Comparison of ENCODE assay signal across 14 cellular contexts in genomic region chr1:22118291-22118992, GRCh38. TPM values are rescaled to one million over a fixed set of nuclear protein-coding genes. Genes with fewer than 3 reads are reported as not detected.
DNase-seq lines count a peak whose midpoint lies in the region; ATAC-seq lines count a peak whose summit lies in the region.
"Had no signal": no experiment of that assay in that cellular context is flagged by ENCODE, and none has a peak within 500 bp of the region (broad histone marks: within the 10 kb centered on the region; RNA-seq: fewer than 3 reads in every experiment).

No MANE protein-coding gene starts in this region.

- H3K27ac Mint-ChIP-seq in activated naive CD4-positive, alpha-beta T cell treated with anti-CD3 and anti-CD28 coated beads, Interleukin-2, amount 10 ng/mL, durations not matched to agents 7 days and 5 days = no peak overlapping the region
- H3K27ac Mint-ChIP-seq in T-helper 17 cell = peak overlapping the region; percentile 43
- H3K27ac Mint-ChIP-seq in memory B cell = peak overlapping the region; percentile 80

- CTCF ChIA-PET in activated naive CD4-positive, alpha-beta T cell treated with anti-CD3 and anti-CD28 coated beads, Interleukin-2, amount 10 ng/mL, durations not matched to agents 7 days and 5 days (lab: Charles Lee) = no interaction called here

- peaks cover 4% of the 10 kb centered on the region for H3K4me1 Mint-ChIP-seq in activated naive CD4-positive, alpha-beta T cell treated with anti-CD3 and anti-CD28 coated beads, Interleukin-2, amount 10 ng/mL, durations not matched to agents 7 days and 5 days
- H3K4me1 Mint-ChIP-seq in T-helper 17 cell (peaks cover 25% of the 10 kb centered on the region), memory B cell (peaks cover 52% of the 10 kb centered on the region)

- peaks cover 15% of the 10 kb centered on the region for H3K36me3 Mint-ChIP-seq in activated naive CD4-positive, alpha-beta T cell treated with anti-CD3 and anti-CD28 coated beads, Interleukin-2, amount 10 ng/mL, durations not matched to agents 7 days and 5 days
- H3K36me3 Mint-ChIP-seq in T-helper 17 cell (ENCODE audit: low read depth) = peaks cover 3% of the 10 kb centered on the region
- peaks cover 7% of the 10 kb centered on the region for H3K36me3 Mint-ChIP-seq in memory B cell

- H3K27me3 Mint-ChIP-seq in activated naive CD4-positive, alpha-beta T cell treated with anti-CD3 and anti-CD28 coated beads, Interleukin-2, amount 10 ng/mL, durations not matched to agents 7 days and 5 days = no peaks in the 10 kb centered on the region
- H3K27me3 Mint-ChIP-seq in T-helper 17 cell (no peaks in the 10 kb centered on the region), memory B cell (no peaks in the 10 kb centered on the region)
- H3K27me3 Mint-ChIP-seq: stimulated activated naive CD8-positive, alpha-beta T cell treated with anti-CD3 and anti-CD28 coated beads, Interleukin-15, amount 100 ng/mL, for 72 hours had no signal

- ATAC-seq in T-helper 17 cell (no peak), memory B cell (ENCODE audit: low read depth) (peak; percentile 11), GM21515 (IDR thresholded peaks at IDR 0.05; ENCODE audit: unreplicated experiment) (no peak)
- ATAC-seq: activated CD4-positive, CD25-positive, alpha-beta regulatory T cell treated with anti-CD3 and anti-CD28 coated beads, Interleukin-2, amount 50 U/mL, for 24 hours; HCT116; stimulated activated naive CD8-positive, alpha-beta T cell treated with anti-CD3 and anti-CD28 coated beads, Interleukin-15, amount 100 ng/mL, for 72 hours had no signal

- H3K9me3 Mint-ChIP-seq in activated naive CD4-positive, alpha-beta T cell treated with anti-CD3 and anti-CD28 coated beads, Interleukin-2, amount 10 ng/mL, durations not matched to agents 7 days and 5 days = no peaks in the 10 kb centered on the region
- no peaks in the 10 kb centered on the region for H3K9me3 Mint-ChIP-seq in memory B cell
- H3K9me3 Mint-ChIP-seq: stimulated activated naive CD8-positive, alpha-beta T cell treated with anti-CD3 and anti-CD28 coated beads, Interleukin-15, amount 100 ng/mL, for 72 hours had no signal

- no peak overlapping the region for H3K4me3 Mint-ChIP-seq in activated naive CD4-positive, alpha-beta T cell treated with anti-CD3 and anti-CD28 coated beads, Interleukin-2, amount 10 ng/mL, durations not matched to agents 7 days and 5 days
- H3K4me3 Mint-ChIP-seq in T-helper 17 cell = no peak overlapping the region
- peak overlapping the region; percentile 27 for H3K4me3 Mint-ChIP-seq in memory B cell
- H3K4me3 Mint-ChIP-seq: stimulated activated naive CD8-positive, alpha-beta T cell treated with anti-CD3 and anti-CD28 coated beads, Interleukin-15, amount 100 ng/mL, for 72 hours had no signal

- no peaks in the 10 kb centered on the region for H3K9me3 ChIP-seq in T-helper 17 cell (ENCODE audit: control insufficient read depth, low read length, poor library complexity, severe bottlenecking)

- DNase-seq in activated naive CD4-positive, alpha-beta T cell treated with anti-CD3 and anti-CD28 coated beads, Interleukin-2, amount 10 ng/mL, durations not matched to agents 7 days and 5 days = peak; percentile 19
- DNase-seq in activated naive CD4-positive, alpha-beta T cell treated with Interleukin-2 at 50 U/mL for 16 hours = no peak
- DNase-seq in T-helper 17 cell (no peak), memory B cell (ENCODE audit: low spot score in 2 of 2) (no peak), ureter (ENCODE audit: low spot score) (peak; percentile 41)
- no peak for DNase-seq in activated CD4-positive, CD25-positive, alpha-beta regulatory T cell treated with anti-CD3 and anti-CD28 coated beads, Interleukin-2, amount 50 U/mL, for 72 hours
- DNase-seq in central memory CD4-positive, alpha-beta T cell = no peak
- DNase-seq: NCI-H1694 treated with DMSO at 0.1 percent for 48 hours; NCI-H446 treated with DMSO at 0.1 percent for 48 hours; stimulated activated naive CD8-positive, alpha-beta T cell treated with anti-CD3 and anti-CD28 coated beads, Interleukin-15, amount 100 ng/mL, for 72 hours; T-helper 2 cell had no signal

RNA-seq across cellular contexts. Expression of gene WNT4, which starts 24.5 kb away (rescaled TPM):
- total RNA-seq in T-helper 17 cell (not detected), ureter (3.7 TPM)

Comparison
In these comparisons a context has a peak if more than half of its experiments do, and no peak if none do; other contexts are left out.
1. DNase-seq: peak in activated naive CD4-positive, alpha-beta T cell treated with anti-CD3 and anti-CD28 coated beads, Interleukin-2, amount 10 ng/mL, durations not matched to agents 7 days and 5 days (single experiment) and ureter (single experiment); none in activated naive CD4-positive, alpha-beta T cell treated with Interleukin-2 at 50 U/mL for 16 hours (single experiment), T-helper 17 cell (0 of 3), memory B cell (0 of 2), activated CD4-positive, CD25-positive, alpha-beta regulatory T cell treated with anti-CD3 and anti-CD28 coated beads, Interleukin-2, amount 50 U/mL, for 72 hours (single experiment) and central memory CD4-positive, alpha-beta T cell (single experiment).